ENCODE assay signal across 8 cellular contexts in genomic region chr5:157718529-157718928, GRCh38. TPM values are rescaled to one million over a fixed set of nuclear protein-coding genes. Genes with fewer than 3 reads are reported as not detected.
DNase-seq lines count a peak whose midpoint lies in the region; ATAC-seq and TF ChIP-seq lines count a peak whose summit lies in the region.

No MANE protein-coding gene starts in this region.

- ATAC-seq in HG02870 (IDR thresholded peaks at IDR 0.05; ENCODE audit: unreplicated experiment) (peak; percentile 76), lung (ENCODE audit: insufficient read depth, low FRiP score) (peak; percentile 72), upper lobe of right lung (peak; percentile 73)

- H3K9me3 ChIP-seq in lung (ENCODE audit: control insufficient read depth in 2 of 2, insufficient read depth in 1 of 2, low read length in 1 of 2) (no peaks in the 10 kb centered on the region), upper lobe of right lung (no peaks in the 10 kb centered on the region)

- intact Hi-C loops in upper lobe of right lung (cut with DNase I): loop anchor here (5.0 kb wide), 1 partner anchor 286 kb away; no protein-coding TSS in a partner anchor

- no peak overlapping the region for H3K27ac ChIP-seq in RWPE1
- no peak overlapping the region for H3K27ac ChIP-seq in lung (ENCODE audit: low read depth in 1 of 2, low read length in 1 of 2)
- H3K27ac ChIP-seq in upper lobe of right lung: peak overlapping the region; percentile 13

- H3K4me1 ChIP-seq in lung (ENCODE audit: control insufficient read depth in 2 of 2, insufficient read depth in 2 of 2, low read length in 2 of 2) (peaks cover 0 to 3% of the 10 kb centered on the region in 2 donors), upper lobe of right lung (peaks cover 7% of the 10 kb centered on the region)

- WGBS in lung, 2 donors: 2 to 4% methylated on average over 4 of the region's 4 CpGs

- POLR2A ChIA-PET in RWPE1 (lab: Yijun Ruan, JAX; ENCODE audit: low non-redundant PET): no interaction called here

- no peak overlapping the region for H3K4me3 ChIP-seq in lung
- no peak overlapping the region for H3K4me3 ChIP-seq in upper lobe of right lung

- DNase-seq in stimulated activated CD4-positive, alpha-beta T cell treated with anti-CD3 and anti-CD28 coated beads, Interleukin-15, amount 100 ng/mL, for 24 hours: peak; percentile 26
- no peak for DNase-seq in stimulated activated CD4-positive, alpha-beta T cell treated with anti-CD3 and anti-CD28 coated beads, Interleukin-12 subunit alpha, Interleukin-12 subunit beta, amount 100 ng/mL, for 4 hours
- DNase-seq in RWPE1 (ENCODE audit: low spot score): peak; percentile 69
- peak; percentile 32 to 70 for DNase-seq in dermis microvascular lymphatic vessel endothelial cell (ENCODE audit: low read depth in 2 of 2)
- no peak for DNase-seq in lung (ENCODE audit: low spot score)
- DNase-seq in upper lobe of right lung: no peak
- no peak for DNase-seq in activated effector memory CD4-positive, alpha-beta T cell treated with anti-CD3 and anti-CD28 coated beads, Interleukin-2, amount 50 U/mL, for 16 hours

- H3K36me3 ChIP-seq in lung (ENCODE audit: control insufficient read depth in 2 of 2, insufficient read depth in 2 of 2, low read length in 2 of 2) (no peaks in the 10 kb centered on the region), upper lobe of right lung (no peaks in the 10 kb centered on the region)

- CTCF ChIA-PET in RWPE1 (lab: Yijun Ruan, JAX): interaction anchor here (0.6 to 1.7 kb wide), 9 partner anchors 25 to 1709 kb away, joined by 3 to 6 read pairs (median 4); partner anchors contain the start of gene LSM11

- TF ChIP-seq CTCF in RWPE1 (conservative IDR thresholded peaks at IDR 0.05; ENCODE audit: low read depth) (peak; percentile 71), lung (IDR thresholded peaks at IDR 0.05; ENCODE audit: control extremely low read depth, extremely low read depth) (peak; percentile 58), upper lobe of right lung (IDR thresholded peaks at IDR 0.05) (peak; percentile 59)

- H3K27me3 ChIP-seq in lung (ENCODE audit: control insufficient read depth, insufficient read depth) (no peaks in the 10 kb centered on the region), upper lobe of right lung (no peaks in the 10 kb centered on the region)

RNA-seq across cellular contexts. Expression of gene THG1L, which starts 12.7 kb away (rescaled TPM):
- total RNA-seq in dermis microvascular lymphatic vessel endothelial cell: 9.0 and 9.9 TPM in 2 replicates
- total RNA-seq in lung: 10 to 100 TPM in 1 of 2 donors, 1 to 10 TPM in 1; 9.5 to 22.0 TPM
- polyA plus RNA-seq in lung: 10 to 100 TPM in 1 of 2 donors, 1 to 10 TPM in 1; 8.0 to 14.6 TPM
- total RNA-seq in upper lobe of right lung: 8.4 TPM

RNA-seq across cellular contexts. Expression of gene LSM11, which starts 25.0 kb away (rescaled TPM):
- total RNA-seq in dermis microvascular lymphatic vessel endothelial cell (6.9 and 7.1 TPM in 2 replicates), lung (1 to 10 TPM; 2.4 to 7.0 TPM), upper lobe of right lung (3.0 TPM)
- 1 to 10 TPM in 1 of 2 donors, under 1 TPM in 1; 0.93 to 1.2 TPM for polyA plus RNA-seq in lung

RNA-seq across cellular contexts. Expression of gene C5orf52, which starts 47.2 kb away (rescaled TPM):
- not detected in 2 replicates for total RNA-seq in dermis microvascular lymphatic vessel endothelial cell
- not detected for total RNA-seq in lung
- polyA plus RNA-seq in lung: under 1 TPM in 1 of 2 donors, not detected in 1; 0.09 TPM
- total RNA-seq in upper lobe of right lung: not detected

Comparison
In these comparisons a context has a peak if more than half of its experiments do, and no peak if none do; other contexts are left out.
1. DNase-seq: peak in stimulated activated CD4-positive, alpha-beta T cell treated with anti-CD3 and anti-CD28 coated beads, Interleukin-15, amount 100 ng/mL, for 24 hours (single experiment), RWPE1 (single experiment) and dermis microvascular lymphatic vessel endothelial cell (2 of 2); none in stimulated activated CD4-positive, alpha-beta T cell treated with anti-CD3 and anti-CD28 coated beads, Interleukin-12 subunit alpha, Interleukin-12 subunit beta, amount 100 ng/mL, for 4 hours (single experiment), lung (single experiment), upper lobe of right lung (single experiment) and activated effector memory CD4-positive, alpha-beta T cell treated with anti-CD3 and anti-CD28 coated beads, Interleukin-2, amount 50 U/mL, for 16 hours (single experiment).
2. Peak in every context shown above with its lines, with median percentiles within 50 percentile points of each other: ATAC-seq and CTCF ChIP-seq.